7 cellular contexts compared by ENCODE assay signal in the genomic region with DNA sequence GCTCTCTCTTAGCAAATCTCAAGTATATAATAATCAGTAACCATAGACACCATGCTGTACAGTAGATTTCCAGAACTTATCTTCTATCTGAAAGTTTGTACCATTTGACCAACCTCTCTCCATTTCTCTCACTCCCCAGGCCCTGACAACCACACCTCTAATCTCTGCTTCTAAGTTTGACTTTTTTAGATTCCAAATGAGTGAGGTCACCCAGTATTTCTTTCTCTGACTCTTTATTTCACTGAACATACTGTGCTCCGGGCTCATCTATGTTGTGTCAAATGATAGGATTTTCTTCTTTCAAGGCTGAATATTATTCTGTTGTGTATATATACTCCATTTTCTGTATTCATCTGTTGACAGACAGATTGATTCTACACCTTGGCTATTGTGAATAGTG.
A peak's percentile ranks its signal among the peaks of the same experiment; 100 is the strongest.
DNase-seq lines count a peak whose midpoint lies in the region; ATAC-seq and TF ChIP-seq lines count a peak whose summit lies in the region.
"Not testable (repeated sequence)": the region's sequence is repeated elsewhere in the genome, so short reads cannot be mapped to it uniquely, and the experiment has no call there.

No MANE protein-coding gene starts in this region.

- not testable (repeated sequence) for H2AFZ ChIP-seq in IMR-90 (replicated peaks; ENCODE audit: low read length, poor library complexity)
- H2AFZ ChIP-seq in mammary epithelial cell (ENCODE audit: low read depth, low read length): peak overlapping the region; percentile 20
- H2AFZ ChIP-seq in osteoblast (ENCODE audit: low read length): peak overlapping the region; percentile 51

- H3K9me1 ChIP-seq in IMR-90 (ENCODE audit: insufficient read depth, low read length): not testable (repeated sequence)

- not testable (repeated sequence) for H3K18ac ChIP-seq in IMR-90 (ENCODE audit: low read depth, low read length)

- not testable (repeated sequence) for H3K4ac ChIP-seq in IMR-90 (ENCODE audit: low read depth, low read length)

- not testable (repeated sequence) for H4K20me1 ChIP-seq in IMR-90 (ENCODE audit: insufficient read depth, low read length); mammary epithelial cell (ENCODE audit: insufficient read depth, low read length); osteoblast (ENCODE audit: insufficient read depth, low read length)

- not testable (repeated sequence) for H4K8ac ChIP-seq in IMR-90 (ENCODE audit: low read depth in 2 of 2, low read length in 2 of 2)

- not testable (repeated sequence) for H3K9me3 ChIP-seq in IMR-90 (ENCODE audit: control insufficient read depth, insufficient read depth, low read length); adipocyte (ENCODE audit: control insufficient read depth, low read length); mammary epithelial cell (replicated peaks; ENCODE audit: insufficient read depth, low read length); osteoblast (ENCODE audit: low read depth, low read length)

- not testable (repeated sequence) for TF ChIP-seq CTCF in IMR-90 (conservative IDR thresholded peaks at IDR 0.05; ENCODE audit: low read depth, low read length); mammary epithelial cell (conservative IDR thresholded peaks at IDR 0.05 in 1 of 2, IDR thresholded peaks at IDR 0.05 in 1 of 2; ENCODE audit: extremely low read depth in 1 of 2, insufficient read depth in 1 of 2, low read depth in 1 of 2, low read length in 2 of 2); osteoblast (IDR thresholded peaks at IDR 0.05; ENCODE audit: extremely low read depth, low read depth, low read length)

- peak; percentile 64 for ATAC-seq in IMR-90 (ENCODE audit: low read depth)
- ATAC-seq in Right ventricle myocardium inferior: peak; percentile 71

- H3K56ac ChIP-seq in IMR-90 (ENCODE audit: extremely low read depth, insufficient read depth, low read length): not testable (repeated sequence)

- not testable (repeated sequence) for TF ChIP-seq RAD21 in IMR-90 (IDR thresholded peaks at IDR 0.05; ENCODE audit: low read length)

- H3K4me3 ChIP-seq in IMR-90 (ENCODE audit: insufficient read depth, low read depth, low read length); adipocyte (ENCODE audit: low read length); mammary epithelial cell (replicated peaks in 1 of 3; ENCODE audit: insufficient read depth in 1 of 3, low read depth in 2 of 3, low read length in 3 of 3); osteoblast (ENCODE audit: insufficient read depth, low read length): not testable (repeated sequence)

- no CpG with 5 or more reads among the region's 1 CpG for WGBS in IMR-90 (ENCODE audit: extremely low coverage in 2 of 2, insufficient read length in 1 of 2), 2 experiments
- WGBS in mammary epithelial cell (ENCODE audit: low coverage, missing lambda C conversion rate): 91% methylated on average over 1 of the region's 1 CpG

- POLR2A ChIA-PET in IMR-90 (lab: Charles Lee; ENCODE audit: unreplicated experiment): not testable (repeated sequence)

- H2AK5ac ChIP-seq in IMR-90 (ENCODE audit: low read depth, low read length): not testable (repeated sequence)

- not testable (repeated sequence) for H2AK9ac ChIP-seq in IMR-90 (replicated peaks; ENCODE audit: low read depth, low read length, poor library complexity)

- not testable (repeated sequence) for H3K27me3 ChIP-seq in IMR-90 (ENCODE audit: control insufficient read depth, insufficient read depth, low read length); adipocyte (replicated peaks; ENCODE audit: control insufficient read depth, insufficient read depth, low read length); mammary epithelial cell (ENCODE audit: insufficient read depth, low read length); osteoblast (ENCODE audit: insufficient read depth, low read length)

- H2BK5ac ChIP-seq in IMR-90 (ENCODE audit: low read depth, low read length, poor library complexity, severe bottlenecking): not testable (repeated sequence)

- DNase-seq in EL: peak; percentile 51
- peak; percentile 3 for DNase-seq in IMR-90
- DNase-seq in adipocyte (ENCODE audit: low read depth): peak; percentile 36
- DNase-seq in mammary epithelial cell; Right ventricle myocardium inferior (ENCODE audit: missing footprints): not testable (repeated sequence)
- peak; percentile 42 for DNase-seq in iris pigment epithelial cell (ENCODE audit: low read depth)
- peak; percentile 5 for DNase-seq in osteoblast (ENCODE audit: insufficient read length, low spot score, missing footprints)

- CTCF ChIA-PET in IMR-90 (lab: Yijun Ruan, JAX); mammary epithelial cell (lab: Charles Lee; ENCODE audit: low non-redundant PET): not testable (repeated sequence)

- H3K4me1 ChIP-seq in IMR-90 (ENCODE audit: control insufficient read depth, insufficient read depth, low read length); adipocyte (ENCODE audit: control insufficient read depth, insufficient read depth, low read length); mammary epithelial cell (ENCODE audit: insufficient read depth, low read length); osteoblast (ENCODE audit: insufficient read depth, low read length): not testable (repeated sequence)

- not testable (repeated sequence) for H3K9ac ChIP-seq in IMR-90 (ENCODE audit: low read depth, low read length); adipocyte (ENCODE audit: low read length); mammary epithelial cell (ENCODE audit: insufficient read depth, low read length)

- H3K4me2 ChIP-seq in IMR-90 (ENCODE audit: low read depth, low read length); mammary epithelial cell (ENCODE audit: insufficient read depth, low read depth, low read length); osteoblast (ENCODE audit: insufficient read depth, low read length): not testable (repeated sequence)

- not testable (repeated sequence) for H3K79me1 ChIP-seq in IMR-90 (ENCODE audit: low read depth in 1 of 2, low read length in 2 of 2)

- not testable (repeated sequence) for H3K79me2 ChIP-seq in mammary epithelial cell (ENCODE audit: insufficient read depth, low read length); osteoblast (ENCODE audit: insufficient read depth, low read length)

- H3K27ac ChIP-seq in IMR-90 (ENCODE audit: insufficient read depth, low read length); mammary epithelial cell (ENCODE audit: insufficient read depth, low read depth, low read length); osteoblast (ENCODE audit: low read depth, low read length): not testable (repeated sequence)

- H4K91ac ChIP-seq in IMR-90 (ENCODE audit: insufficient read depth, low read depth, low read length): not testable (repeated sequence)

- not testable (repeated sequence) for TF ChIP-seq POLR2A in IMR-90 (IDR thresholded peaks at IDR 0.05; ENCODE audit: low read depth, low read length)

- 0 out of 2 replicates have a peak overlapping the region, but pooled peaks have one; percentile 35 for H2BK20ac ChIP-seq in IMR-90 (ENCODE audit: low read depth, low read length)

- intact Hi-C loops in IMR-90 (cut with micrococcal nuclease); mammary epithelial cell (cut with micrococcal nuclease); Right ventricle myocardium inferior (cut with DNase I): not testable (repeated sequence)

- in situ Hi-C loops in IMR-90 (cut with MboI; ENCODE audit: low sequenced_read_pairs); mammary epithelial cell (cut with MboI; ENCODE audit: low sequenced_read_pairs in 2 of 2): not testable (repeated sequence)

- 0 out of 2 replicates have a peak overlapping the region, but pooled peaks have one; percentile 40 for H2BK120ac ChIP-seq in IMR-90 (ENCODE audit: low read depth, low read length)

- dilution Hi-C loops in IMR-90 (cut with HindIII; ENCODE audit: low sequenced_read_pairs, unreplicated experiment); mammary epithelial cell (cut with HindIII; ENCODE audit: low sequenced_read_pairs): not testable (repeated sequence)

- H3K36me3 ChIP-seq in IMR-90 (ENCODE audit: control insufficient read depth, insufficient read depth, low read length); adipocyte (ENCODE audit: control insufficient read depth, insufficient read depth, low read length, severe bottlenecking); mammary epithelial cell (ENCODE audit: insufficient read depth, low read length); osteoblast (ENCODE audit: insufficient read depth, low read length): not testable (repeated sequence)

- not testable (repeated sequence) for BruUV-seq in IMR-90 (replicated peaks; lab: Mats Ljungman, UMichigan); mammary epithelial cell (replicated peaks; lab: Mats Ljungman, UMichigan)

- H3K23ac ChIP-seq in IMR-90 (ENCODE audit: low read depth, low read length): not testable (repeated sequence)

- not testable (repeated sequence) for H3K14ac ChIP-seq in IMR-90 (replicated peaks; ENCODE audit: low read depth, low read length)

- H2BK15ac ChIP-seq in IMR-90 (ENCODE audit: low read depth, low read length): not testable (repeated sequence)

- not testable (repeated sequence) for H4K5ac ChIP-seq in IMR-90 (ENCODE audit: low read depth, low read length)
